In genomic region chr16:17836868-17837602, GRCh38 we compare ENCODE assay signal across 13 cellular contexts.
DNase-seq lines count a peak whose midpoint lies in the region; ATAC-seq and TF ChIP-seq lines count a peak whose summit lies in the region.
"Had no signal": no experiment of that assay in that cellular context is flagged by ENCODE, and none has a peak within 500 bp of the region (broad histone marks: within the 10 kb centered on the region; RNA-seq: fewer than 3 reads in every experiment).

No MANE protein-coding gene starts in this region.

- H3K27me3 ChIP-seq in AG04450 (ENCODE audit: control insufficient read depth, insufficient read depth, low read length) (no peaks in the 10 kb centered on the region), iPS DF 6.9 (ENCODE audit: control insufficient read depth, insufficient read depth, low read length) (no peaks in the 10 kb centered on the region)

- H3K27me3 Mint-ChIP-seq in WTC11 (ENCODE audit: low read depth) = no peaks in the 10 kb centered on the region

- no peaks in the 10 kb centered on the region for H3K9me3 Mint-ChIP-seq in WTC11
- H3K9me3 Mint-ChIP-seq: CD4-positive, alpha-beta memory T cell had no signal

- POLR2A ChIA-PET in AG04450 (lab: Yijun Ruan, JAX) (no interaction called here), WTC11 (lab: Charles Lee) (interaction anchor here (0.6 kb wide), 1 partner anchor 361 kb away, joined by 3 read pairs; no protein-coding TSS in a partner anchor)

- ATAC-seq in WTC11 = peak; percentile 94
- ATAC-seq in GM21529 (IDR thresholded peaks at IDR 0.05; ENCODE audit: unreplicated experiment) = no peak
- ATAC-seq: mucosa of descending colon had no signal

- no peak overlapping the region for H3K27ac Mint-ChIP-seq in WTC11
- H3K27ac Mint-ChIP-seq: CD4-positive, alpha-beta memory T cell had no signal

- no peak overlapping the region for H3K4me3 Mint-ChIP-seq in WTC11
- H3K4me3 Mint-ChIP-seq: CD4-positive, alpha-beta memory T cell had no signal

- H3K4me1 Mint-ChIP-seq in WTC11 = peaks cover 21% of the 10 kb centered on the region

- H3K27ac ChIP-seq in AG04450 (ENCODE audit: low read depth, low read length) (peak overlapping the region; percentile 74), iPS DF 6.9 (ENCODE audit: low read length) (no peak overlapping the region)
- H3K27ac ChIP-seq: thoracic aorta had no signal

- H3K4me1 ChIP-seq in iPS DF 6.9 (ENCODE audit: control insufficient read depth, insufficient read depth, low read length) = peaks cover 5% of the 10 kb centered on the region; the same call in 1 of the 2 replicates

- H3K4me3 ChIP-seq in AG04450 (ENCODE audit: low read depth, low read length) (no peak overlapping the region), iPS DF 6.9 (ENCODE audit: low read length) (no peak overlapping the region)
- H3K4me3 ChIP-seq: mucosa of descending colon, thoracic aorta had no signal

- no peak for TF ChIP-seq CTCF in AG04450 (IDR thresholded peaks at IDR 0.05; ENCODE audit: low read depth, low read length)
- TF ChIP-seq CTCF in WTC11 (IDR thresholded peaks at IDR 0.05) = no peak

- H3K36me3 Mint-ChIP-seq in WTC11 = no peaks in the 10 kb centered on the region
- H3K36me3 Mint-ChIP-seq: CD4-positive, alpha-beta memory T cell had no signal

- CTCF ChIA-PET in AG04450 (lab: Charles Lee) (interaction anchor here (0.5 kb wide), 1 partner anchor 92 kb away, joined by 4 read pairs; no protein-coding TSS in a partner anchor), WTC11 (lab: Charles Lee) (interaction anchor here (0.5 to 1.2 kb wide), 4 partner anchors 79 to 362 kb away, joined by 3 to 9 read pairs (median 4); no protein-coding TSS in a partner anchor)

- no CpG with 5 or more reads among the region's 12 CpGs for WGBS in iPS DF 6.9 (ENCODE audit: insufficient coverage, insufficient read length)

- no peaks in the 10 kb centered on the region for H3K36me3 ChIP-seq in iPS DF 6.9 (ENCODE audit: control insufficient read depth, insufficient read depth, low read length)
- H3K36me3 ChIP-seq: thoracic aorta had no signal

- DNase-seq in AG04450 (ENCODE audit: low read depth, low spot score) = peak; percentile 81
- DNase-seq in HT-29 (ENCODE audit: low spot score) = peak; percentile 3
- peak; percentile 30 for DNase-seq in WTC11 (ENCODE audit: low spot score)
- peak; percentile 68 for DNase-seq in iPS DF 6.9 (ENCODE audit: low read depth, low spot score)
- DNase-seq in NCI-H524 (lab: John Stamatoyannopoulos, UW) = no peak
- no peak for DNase-seq in activated T-cell treated with anti-CD3 and anti-CD28 coated beads, Interleukin-2, amount 50 U/mL, for 1 hour
- no peak for DNase-seq in activated CD8-positive, alpha-beta memory T cell treated with anti-CD3 and anti-CD28 coated beads, Interleukin-2, amount 50 U/mL, for 48 hours
- DNase-seq: activated naive CD4-positive, alpha-beta T cell; CD4-positive, alpha-beta memory T cell; mucosa of descending colon; NCI-H69 had no signal

- H3K9me3 ChIP-seq in AG04450 (ENCODE audit: control insufficient read depth, insufficient read depth, low read length) = no peaks in the 10 kb centered on the region
- H3K9me3 ChIP-seq in iPS DF 6.9 (ENCODE audit: control insufficient read depth, insufficient read depth, low read length) = no peaks in the 10 kb centered on the region
- H3K9me3 ChIP-seq: mucosa of descending colon, thoracic aorta had no signal

TF ChIP-seq in WTC11, 78 proteins besides CTCF, POLR2A, EP300 and RAD21:
- TF ChIP-seq USF2 (CRISPR knock-in tag; IDR thresholded peaks at IDR 0.05) (peak; percentile 57), USF1 (CRISPR knock-in tag; IDR thresholded peaks at IDR 0.05) (peak; percentile 61), TP53 (CRISPR knock-in tag; IDR thresholded peaks at IDR 0.05) (no peak), ZNF532 (CRISPR knock-in tag; IDR thresholded peaks at IDR 0.05; ENCODE audit: borderline replicate concordance) (no peak), GTF2I (CRISPR knock-in tag; conservative IDR thresholded peaks at IDR 0.05) (peak; percentile 38; the same call in 1 of the 2 replicates)

Comparison
In these comparisons a context has a peak if more than half of its experiments do, and no peak if none do; other contexts are left out.
1. DNase-seq: peak in AG04450 (single experiment), HT-29 (single experiment), WTC11 (single experiment) and iPS DF 6.9 (single experiment); none in NCI-H524 (0 of 2), activated T-cell treated with anti-CD3 and anti-CD28 coated beads, Interleukin-2, amount 50 U/mL, for 1 hour (single experiment) and activated CD8-positive, alpha-beta memory T cell treated with anti-CD3 and anti-CD28 coated beads, Interleukin-2, amount 50 U/mL, for 48 hours (single experiment).